Comparison of ENCODE assay signal across 16 cellular contexts in the genomic region with DNA sequence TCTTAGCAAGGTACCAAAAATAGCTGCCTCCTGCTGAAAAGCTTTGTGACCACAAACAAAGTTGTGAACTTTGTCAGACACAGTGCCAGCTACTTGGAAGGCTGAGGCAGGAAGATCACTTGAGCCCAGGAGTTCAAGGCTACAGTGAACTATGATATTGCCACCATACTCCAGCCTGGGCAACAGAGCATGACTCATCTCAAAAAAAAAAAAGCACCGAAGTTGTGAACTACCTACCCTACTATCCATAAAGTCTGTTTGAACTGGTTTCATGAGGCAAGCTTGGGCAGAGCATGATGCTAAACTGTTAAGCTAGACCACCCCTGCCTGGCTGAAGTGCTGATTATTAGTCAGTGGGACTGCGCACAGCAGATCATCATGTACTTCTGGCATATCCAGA.
DNase-seq lines count a peak whose midpoint lies in the region; ATAC-seq, FAIRE-seq and TF ChIP-seq lines count a peak whose summit lies in the region.
"Had no signal": no experiment of that assay in that cellular context is flagged by ENCODE, and none has a peak within 500 bp of the region (broad histone marks: within the 10 kb centered on the region; RNA-seq: fewer than 3 reads in every experiment).

No MANE protein-coding gene starts in this region.

- CTCF ChIA-PET in A549 (lab: Yijun Ruan, JAX) = interaction anchor here (0.6 to 1.5 kb wide), 5 partner anchors 10 to 760 kb away, joined by 3 to 4 read pairs (median 3); no protein-coding TSS in a partner anchor
- CTCF ChIA-PET in HepG2 (lab: Yijun Ruan, JAX; ENCODE audit: low intra/inter-chr PET ratio, low total read pairs) = no interaction called here

- H3K27ac Mint-ChIP-seq in GM23338 (peak overlapping the region; percentile 56; the same call in 1 of the 2 replicates), progenitor cell of endocrine pancreas (no peak overlapping the region)

- no peak overlapping the region for H3K9ac ChIP-seq in HepG2 (ENCODE audit: insufficient read depth, low read depth, low read length)

- no peaks in the 10 kb centered on the region for H3K4me1 Mint-ChIP-seq in GM23338
- peaks cover 1% of the 10 kb centered on the region for H3K4me1 Mint-ChIP-seq in progenitor cell of endocrine pancreas (ENCODE audit: low read depth)
- H3K4me1 Mint-ChIP-seq: brain had no signal

- H3K4me3 Mint-ChIP-seq in GM23338 = no peak overlapping the region
- H3K4me3 Mint-ChIP-seq in progenitor cell of endocrine pancreas (ENCODE audit: low read depth) = no peak overlapping the region
- H3K4me3 Mint-ChIP-seq: brain had no signal

- peaks cover 9% of the 10 kb centered on the region; the same call in 2 of the 3 replicates for H3K36me3 Mint-ChIP-seq in GM23338 (ENCODE audit: low read depth)
- peaks cover 21% of the 10 kb centered on the region for H3K36me3 Mint-ChIP-seq in progenitor cell of endocrine pancreas (ENCODE audit: insufficient read depth)

- H3K9me3 Mint-ChIP-seq in GM23338 = no peaks in the 10 kb centered on the region
- H3K9me3 Mint-ChIP-seq in progenitor cell of endocrine pancreas (ENCODE audit: low read depth) = no peaks in the 10 kb centered on the region
- H3K9me3 Mint-ChIP-seq: brain had no signal

- H3K36me3 ChIP-seq in GM23338 (ENCODE audit: insufficient read depth) (no peaks in the 10 kb centered on the region; the same call in 1 of the 2 replicates), adrenal gland (replicated peaks in 1 of 2) (peaks cover 0 to 40% of the 10 kb centered on the region in 2 donors), HepG2 (replicated peaks in 1 of 2; ENCODE audit: control insufficient read depth in 1 of 2, insufficient read depth in 2 of 2, low read length in 2 of 2) (peaks cover 6 to 32% of the 10 kb centered on the region in 2 experiments)

- H4K20me1 ChIP-seq in GM23338 (replicated peaks; ENCODE audit: insufficient read depth) (peaks cover 3% of the 10 kb centered on the region; the same call in 1 of the 2 replicates), HepG2 (ENCODE audit: insufficient read depth, low read length) (no peaks in the 10 kb centered on the region)

- H3F3A ChIP-seq in GM23338 (replicated peaks; ENCODE audit: low read depth) = no peaks in the 10 kb centered on the region

- H3K79me2 ChIP-seq in GM23338 (replicated peaks; ENCODE audit: insufficient read depth) (no peaks in the 10 kb centered on the region), HepG2 (ENCODE audit: insufficient read depth, low read length) (no peaks in the 10 kb centered on the region)

- no peak for TF ChIP-seq CTCF in A549 (IDR thresholded peaks at IDR 0.05)
- TF ChIP-seq CTCF in GM23338 (conservative IDR thresholded peaks at IDR 0.05; ENCODE audit: low read depth in 2 of 2) = no peak
- TF ChIP-seq CTCF in adrenal gland (IDR thresholded peaks at IDR 0.05) = no peak
- TF ChIP-seq CTCF in HepG2 (CRISPR knock-in tag; IDR thresholded peaks at IDR 0.05) = no peak
- no peak for TF ChIP-seq CTCF in progenitor cell of endocrine pancreas (IDR thresholded peaks at IDR 0.05; ENCODE audit: unreplicated experiment)

- no peak overlapping the region for H3K4me3 ChIP-seq in A549
- H3K4me3 ChIP-seq in GM23338 = no peak overlapping the region
- no peak overlapping the region for H3K4me3 ChIP-seq in adrenal gland
- H3K4me3 ChIP-seq in HepG2 (replicated peaks in 1 of 3; ENCODE audit: insufficient read depth in 1 of 3, low read depth in 2 of 3, low read length in 3 of 3) = no peak overlapping the region
- H3K4me3 ChIP-seq: MG63, thoracic aorta had no signal

- TF ChIP-seq POLR2A in A549 (IDR thresholded peaks at IDR 0.05; ENCODE audit: low read length) (no peak), adrenal gland (IDR thresholded peaks at IDR 0.05) (no peak), HepG2 (IDR thresholded peaks at IDR 0.05; ENCODE audit: insufficient read depth in 1 of 2, low read depth in 2 of 2, low read length in 2 of 2) (no peak)

- peak in 1 of 2 experiments; percentile 21 for DNase-seq in A549 (ENCODE audit: low read depth in 1 of 2, low spot score in 1 of 2)
- no peak for DNase-seq in GM23338 (ENCODE audit: low spot score)
- DNase-seq in adrenal gland = peak; percentile 37 to 77 (median 70)
- peak; percentile 53 for DNase-seq in HepG2 (ENCODE audit: low spot score)
- DNase-seq in progenitor cell of endocrine pancreas (ENCODE audit: low spot score, unreplicated experiment) = no peak
- no peak for DNase-seq in inferior parietal cortex (ENCODE audit: extremely low spot score)
- DNase-seq: activated CD4-positive, alpha-beta T cell treated with anti-CD3 and anti-CD28 coated beads for 48 hours; effector memory CD4-positive, alpha-beta T cell; foreskin melanocyte; MG63; NCI-H82; RPMI8226 had no signal

- H3K9me2 ChIP-seq in GM23338 (ENCODE audit: insufficient read depth) = no peaks in the 10 kb centered on the region

- peak; percentile 68 for FAIRE-seq in A549 (lab: Jason Lieb, UNC)
- FAIRE-seq in HepG2 (lab: Jason Lieb, UNC) = peak; percentile 67

- 0 out of 6 replicates have a peak overlapping the region, but pooled peaks of 1 of the 2 experiments have one; percentile 17 for H3K27ac ChIP-seq in A549
- no peak overlapping the region for H3K27ac ChIP-seq in GM23338 (ENCODE audit: low read depth)
- no peak overlapping the region for H3K27ac ChIP-seq in adrenal gland
- H3K27ac ChIP-seq in HepG2 (ENCODE audit: extremely low read length, insufficient read depth, low read length) = peak overlapping the region; percentile 33
- H3K27ac ChIP-seq: thoracic aorta had no signal

- no peak for TF ChIP-seq EP300 in A549 (IDR thresholded peaks at IDR 0.05)
- TF ChIP-seq EP300 in HepG2 (IDR thresholded peaks at IDR 0.05; ENCODE audit: low read depth in 2 of 2, low read length in 2 of 2) = no peak
- TF ChIP-seq EP300 in HepG2 (CRISPR knock-in tag; IDR thresholded peaks at IDR 0.05; ENCODE audit: borderline replicate concordance) = no peak

- intact Hi-C loops in adrenal gland (cut with DNase I) (no loop called here), HepG2 (cut with micrococcal nuclease; ENCODE audit: unreplicated experiment) (no loop called here)

- 46% methylated on average over 2 of the region's 2 CpGs for WGBS in A549 (ENCODE audit: missing lambda C conversion rate)
- WGBS in adrenal gland, 4 donors = 54 to 80% (median 74%) methylated on average over 2 of the region's 2 CpGs
- WGBS in HepG2 (ENCODE audit: low lambda C conversion rate) = 0% methylated on average over 1 of the region's 2 CpGs

- POLR2A ChIA-PET in A549 (lab: Yijun Ruan, JAX) = no interaction called here
- POLR2A ChIA-PET in HepG2 (lab: Yijun Ruan, JAX) = no interaction called here

- H2AFZ ChIP-seq in GM23338 (no peak overlapping the region), HepG2 (ENCODE audit: low read length) (no peak overlapping the region)

- ATAC-seq in A549 (peak; percentile 13 to 71; a peak in 3 of 6 replicates), GM23338 (no peak), HepG2 (peak; percentile 81), GM19035 (IDR thresholded peaks at IDR 0.05; ENCODE audit: unreplicated experiment) (no peak), HG02970 (IDR thresholded peaks at IDR 0.05; ENCODE audit: low FRiP score, unreplicated experiment) (no peak)

- H3K4me1 ChIP-seq in A549 = peaks cover 17% of the 10 kb centered on the region
- H3K4me1 ChIP-seq in GM23338 (ENCODE audit: insufficient read depth) = no peaks in the 10 kb centered on the region
- peaks cover 0 to 7% of the 10 kb centered on the region in 2 donors for H3K4me1 ChIP-seq in adrenal gland (replicated peaks in 1 of 2)
- peaks cover 18% of the 10 kb centered on the region for H3K4me1 ChIP-seq in HepG2 (ENCODE audit: insufficient read depth, low read length)

- in situ Hi-C loops in HepG2 (cut with HindIII; ENCODE audit: extremely low pct_ligation_motif_present, low pct_unique_long_range_greater_than_20kb) = no loop called here

- peak overlapping the region; percentile 12; the same call in 1 of the 3 replicates for H3K4me2 ChIP-seq in A549
- H3K4me2 ChIP-seq in GM23338 = no peak overlapping the region
- H3K4me2 ChIP-seq in HepG2 (ENCODE audit: low read depth, low read length) = no peak overlapping the region

- H3K9me3 ChIP-seq in A549 (no peaks in the 10 kb centered on the region), adrenal gland (replicated peaks in 1 of 3) (no peaks in the 10 kb centered on the region), HepG2 (ENCODE audit: low read length) (no peaks in the 10 kb centered on the region)
- H3K9me3 ChIP-seq: MG63, thoracic aorta had no signal

- BruUV-seq in HepG2 (replicated peaks; lab: Mats Ljungman, UMichigan) = no TSS peak

- TF ChIP-seq RAD21 in A549 (conservative IDR thresholded peaks at IDR 0.05 in 1 of 2, IDR thresholded peaks at IDR 0.05 in 1 of 2) (no peak), HepG2 (CRISPR knock-in tag; IDR thresholded peaks at IDR 0.05) (no peak)

- H3K27me3 ChIP-seq in GM23338 (ENCODE audit: insufficient read depth) (no peaks in the 10 kb centered on the region), adrenal gland (no peaks in the 10 kb centered on the region), HepG2 (ENCODE audit: control insufficient read depth in 1 of 2, insufficient read depth in 2 of 2, low read length in 2 of 2) (no peaks in the 10 kb centered on the region)
- H3K27me3 ChIP-seq: MG63 had no signal

- H3K27me3 Mint-ChIP-seq in GM23338 (ENCODE audit: insufficient read depth, low read depth, poor library complexity) = no peaks in the 10 kb centered on the region
- no peaks in the 10 kb centered on the region for H3K27me3 Mint-ChIP-seq in progenitor cell of endocrine pancreas

TF ChIP-seq in A549, 52 proteins besides CTCF, POLR2A, EP300 and RAD21:
- TF ChIP-seq MAFK (IDR thresholded peaks at IDR 0.05; ENCODE audit: partially characterized antibody) (no peak), FOSL2 (IDR thresholded peaks at IDR 0.05) (0 out of 2 replicates have a peak, but pooled peaks have one; percentile 22), FOSL2 (CRISPR knock-in tag; IDR thresholded peaks at IDR 0.05) (no peak)

TF ChIP-seq in GM23338, 12 proteins besides CTCF, POLR2A, EP300 and RAD21 (continues in another document):
- TF ChIP-seq ZNF114 (CRISPR knock-in tag; IDR thresholded peaks at IDR 0.05) (no peak), ZNF331 (CRISPR knock-in tag; IDR thresholded peaks at IDR 0.05; ENCODE audit: low read depth) (no peak), POLR2AphosphoS5 (IDR thresholded peaks at IDR 0.05; ENCODE audit: low read depth) (no peak)

TF ChIP-seq in HepG2, 621 proteins besides CTCF, POLR2A, EP300 and RAD21 (continues in another document):
- TF ChIP-seq RXRA (CRISPR knock-in tag; IDR thresholded peaks at IDR 0.05) (peak; percentile 42; the same call in 1 of the 2 replicates), HNRNPH1 (optimal IDR thresholded peaks at IDR 0.05; ENCODE audit: low read depth, low read length) (no peak), STAG1 (CRISPR knock-in tag; IDR thresholded peaks at IDR 0.05) (no peak), SALL1 (CRISPR knock-in tag; IDR thresholded peaks at IDR 0.05) (peak; percentile 20; the same call in 1 of the 2 replicates), ZNF33B (CRISPR knock-in tag; IDR thresholded peaks at IDR 0.05) (no peak)

Comparison
In these comparisons a context has a peak if more than half of its experiments do, and no peak if none do; other contexts are left out.
1. ATAC-seq: peak in A549 (2 of 2) and HepG2 (single experiment); none in GM23338 (single experiment), GM19035 (single experiment) and HG02970 (single experiment).
2. DNase-seq: peak in adrenal gland (7 of 7) and HepG2 (single experiment); none in GM23338 (single experiment), progenitor cell of endocrine pancreas (single experiment) and inferior parietal cortex (single experiment).